In the genomic region with DNA sequence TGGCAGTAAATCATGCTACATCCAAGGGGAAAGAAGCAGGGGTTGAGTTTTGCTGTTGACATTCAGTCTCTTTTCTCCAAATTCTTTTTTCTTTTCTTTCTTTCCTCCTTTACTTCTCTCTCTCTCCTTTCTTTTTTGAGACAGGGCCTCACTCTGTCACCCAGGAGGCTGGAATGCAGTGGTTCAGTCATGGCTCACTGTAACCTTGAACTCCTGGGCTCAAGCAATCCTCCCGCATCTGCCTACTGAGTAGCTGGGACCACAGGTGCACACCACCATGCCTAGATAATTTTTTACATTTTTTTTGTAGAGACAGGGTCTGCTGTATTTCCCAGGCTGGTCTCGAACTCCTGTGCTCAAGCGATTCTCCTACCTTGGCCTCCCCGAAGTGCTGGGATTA, we compare ENCODE assay signal across 16 cellular contexts. TPM values are rescaled to one million over a fixed set of nuclear protein-coding genes. Genes with fewer than 3 reads are reported as not detected.
A peak's percentile ranks its signal among the peaks of the same experiment; 100 is the strongest.
DNase-seq lines count a peak whose midpoint lies in the region; ATAC-seq and TF ChIP-seq lines count a peak whose summit lies in the region.
"Had no signal": no experiment of that assay in that cellular context is flagged by ENCODE, and none has a peak within 500 bp of the region (broad histone marks: within the 10 kb centered on the region; RNA-seq: fewer than 3 reads in every experiment).

No MANE protein-coding gene starts in this region.

- no peak overlapping the region for H3K4me3 Mint-ChIP-seq in CD14-positive monocyte
- H3K4me3 Mint-ChIP-seq in WTC11 = no peak overlapping the region
- peak overlapping the region; percentile 62 for H3K4me3 Mint-ChIP-seq in endothelial cell (ENCODE audit: unreplicated experiment)
- H3K4me3 Mint-ChIP-seq: CD4-positive, alpha-beta T cell; GM23338; HFFc6 had no signal

- H3K4me1 Mint-ChIP-seq in CD14-positive monocyte (no peaks in the 10 kb centered on the region), WTC11 (no peaks in the 10 kb centered on the region), endothelial cell (ENCODE audit: unreplicated experiment) (no peaks in the 10 kb centered on the region)
- H3K4me1 Mint-ChIP-seq: CD8-positive, alpha-beta memory T cell had no signal

- POLR2A ChIA-PET in WTC11 (lab: Charles Lee) = no interaction called here

- H3K27ac Mint-ChIP-seq in CD14-positive monocyte (peak overlapping the region in 4 of 7 donors; percentile 25 to 87 (median 33)), WTC11 (peak overlapping the region; percentile 36; the same call in 1 of the 2 replicates), endothelial cell (ENCODE audit: unreplicated experiment) (no peak overlapping the region)
- H3K27ac Mint-ChIP-seq: CD4-positive, alpha-beta T cell; GM23338; HFFc6 had no signal

- DNase-seq in CD14-positive monocyte (ENCODE audit: low spot score) (no peak), WTC11 (ENCODE audit: low spot score) (no peak), endothelial cell (ENCODE audit: low spot score) (no peak), posterior vena cava (ENCODE audit: low spot score) (peak; percentile 26), H4 (ENCODE audit: low spot score) (no peak), NOMO-1 treated with dmso at 0.1 percent for 144 hours (lab: John Stamatoyannopoulos, UW; ENCODE audit: unreplicated experiment) (no peak)
- DNase-seq: C1 segment of cervical spinal cord; CD4-positive, alpha-beta T cell; CD8-positive, alpha-beta memory T cell; DMS 273 treated with DMSO at 0.1 percent for 48 hours; DMS79; EL; GDM1; HFFc6 had no signal

- CTCF ChIA-PET in WTC11 (lab: Charles Lee) = no interaction called here

- peaks cover 45 to 57% of the 10 kb centered on the region in 2 donors for H3K36me3 Mint-ChIP-seq in CD14-positive monocyte
- peaks cover 22% of the 10 kb centered on the region for H3K36me3 Mint-ChIP-seq in WTC11
- peaks cover 41% of the 10 kb centered on the region for H3K36me3 Mint-ChIP-seq in endothelial cell (ENCODE audit: low read depth, unreplicated experiment)

- peaks cover 0 to 6% (median 0%) of the 10 kb centered on the region in 7 donors for H3K9me3 Mint-ChIP-seq in CD14-positive monocyte
- H3K9me3 Mint-ChIP-seq in WTC11 = peaks cover 5% of the 10 kb centered on the region
- no peaks in the 10 kb centered on the region for H3K9me3 Mint-ChIP-seq in endothelial cell (ENCODE audit: unreplicated experiment)
- H3K9me3 Mint-ChIP-seq: CD4-positive, alpha-beta T cell; CD8-positive, alpha-beta memory T cell; HFFc6 had no signal

- H3K27me3 Mint-ChIP-seq in CD14-positive monocyte (ENCODE audit: low read depth in 3 of 3) (peaks cover 0 to 2% (median 0%) of the 10 kb centered on the region in 3 donors), WTC11 (ENCODE audit: low read depth) (no peaks in the 10 kb centered on the region), endothelial cell (ENCODE audit: unreplicated experiment) (no peaks in the 10 kb centered on the region)
- H3K27me3 Mint-ChIP-seq: CD4-positive, alpha-beta T cell had no signal

- no peak for ATAC-seq in WTC11
- ATAC-seq: GM12878, GM23338 had no signal

- TF ChIP-seq CTCF in CD14-positive monocyte (IDR thresholded peaks at IDR 0.05) (no peak), WTC11 (IDR thresholded peaks at IDR 0.05) (no peak), endothelial cell (IDR thresholded peaks at IDR 0.05; ENCODE audit: unreplicated experiment) (no peak)

- intact Hi-C loops in CD14-positive monocyte (cut with micrococcal nuclease) (no loop called here), posterior vena cava (cut with DNase I) (no loop called here)

TF ChIP-seq in WTC11, 78 proteins besides CTCF, POLR2A, EP300 and RAD21:
- TF ChIP-seq ZNF232 (CRISPR knock-in tag; IDR thresholded peaks at IDR 0.05) (no peak), KAT7 (CRISPR knock-in tag; IDR thresholded peaks at IDR 0.05; ENCODE audit: borderline replicate concordance) (no peak), USF1 (CRISPR knock-in tag; IDR thresholded peaks at IDR 0.05) (no peak), MXD4 (CRISPR knock-in tag; IDR thresholded peaks at IDR 0.05; ENCODE audit: borderline replicate concordance) (no peak), ATF6 (CRISPR knock-in tag; IDR thresholded peaks at IDR 0.05) (no peak), TCF7 (CRISPR knock-in tag; IDR thresholded peaks at IDR 0.05; ENCODE audit: low read depth) (no peak), RELA (CRISPR knock-in tag; IDR thresholded peaks at IDR 0.05; ENCODE audit: borderline replicate concordance) (no peak), ZNF121 (CRISPR knock-in tag; IDR thresholded peaks at IDR 0.05) (no peak)
- TF ChIP-seq, protein P1, sequence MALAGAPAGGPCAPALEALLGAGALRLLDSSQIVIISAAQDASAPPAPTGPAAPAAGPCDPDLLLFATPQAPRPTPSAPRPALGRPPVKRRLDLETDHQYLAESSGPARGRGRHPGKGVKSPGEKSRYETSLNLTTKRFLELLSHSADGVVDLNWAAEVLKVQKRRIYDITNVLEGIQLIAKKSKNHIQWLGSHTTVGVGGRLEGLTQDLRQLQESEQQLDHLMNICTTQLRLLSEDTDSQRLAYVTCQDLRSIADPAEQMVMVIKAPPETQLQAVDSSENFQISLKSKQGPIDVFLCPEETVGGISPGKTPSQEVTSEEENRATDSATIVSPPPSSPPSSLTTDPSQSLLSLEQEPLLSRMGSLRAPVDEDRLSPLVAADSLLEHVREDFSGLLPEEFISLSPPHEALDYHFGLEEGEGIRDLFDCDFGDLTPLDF (CRISPR knock-in tag; IDR thresholded peaks at IDR 0.05) = no peak

RNA-seq across cellular contexts. Expression of gene SBDS, which starts 35.2 kb away (rescaled TPM):
- polyA plus RNA-seq in CD14-positive monocyte = 10 to 100 TPM; 31.7 to 34.8 TPM
- total RNA-seq in WTC11 (2021) (22.9 to 25.5 TPM (median 24.5 TPM) in 3 replicates), endothelial cell (ENCODE audit: unreplicated experiment) (53.5 TPM), posterior vena cava (100 to 1,000 TPM; 175 to 223 TPM)
- total RNA-seq in H4 (2014; rRNA removed; shearing (Covaris generic)) = 62.8 and 76.6 TPM in 2 replicates

RNA-seq across cellular contexts. Expression of gene TYW1, which starts 36.4 kb away (rescaled TPM):
- 1 to 10 TPM; 6.3 to 7.2 TPM for polyA plus RNA-seq in CD14-positive monocyte
- 14.9 to 15.8 TPM (median 15.3 TPM) in 3 replicates for total RNA-seq in WTC11 (2021)
- 12.8 TPM for total RNA-seq in endothelial cell (ENCODE audit: unreplicated experiment)
- 10 to 100 TPM in 1 of 2 donors, 1 to 10 TPM in 1; 9.4 to 11.5 TPM for total RNA-seq in posterior vena cava
- 35.9 and 40.6 TPM in 2 replicates for total RNA-seq in H4 (2014; rRNA removed; shearing (Covaris generic))

RNA-seq across cellular contexts. Expression of gene TMEM248, which starts 39.2 kb away (rescaled TPM):
- 10 to 100 TPM; 67.5 to 78.3 TPM for polyA plus RNA-seq in CD14-positive monocyte
- total RNA-seq in WTC11 (2021) (56.9 to 60.4 TPM (median 59.1 TPM) in 3 replicates), endothelial cell (ENCODE audit: unreplicated experiment) (97.7 TPM), posterior vena cava (10 to 100 TPM; 74.2 to 82.1 TPM)
- total RNA-seq in H4 (2014; rRNA removed; shearing (Covaris generic)) = 117 and 142 TPM in 2 replicates
